ENCODE assay signal across 9 cellular contexts in genomic region chrX:47958943-47959342, GRCh38. TPM values are rescaled to one million over a fixed set of nuclear protein-coding genes. Genes with fewer than 3 reads are reported as not detected.
DNase-seq lines count a peak whose midpoint lies in the region; ATAC-seq and TF ChIP-seq lines count a peak whose summit lies in the region.
"Had no signal": no experiment of that assay in that cellular context is flagged by ENCODE, and none has a peak within 500 bp of the region (broad histone marks: within the 10 kb centered on the region; RNA-seq: fewer than 3 reads in every experiment).

No MANE protein-coding gene starts in this region.

- H3K4me1 Mint-ChIP-seq in osteocyte (ENCODE audit: unreplicated experiment) = no peaks in the 10 kb centered on the region

- peak; percentile 7 for DNase-seq in activated naive CD4-positive, alpha-beta T cell treated with Interleukin-2 at 50 U/mL for 16 hours
- DNase-seq in activated naive CD4-positive, alpha-beta T cell (lab: John Stamatoyannopoulos, UW) = no peak
- DNase-seq in NCI-H345 treated with DMSO at 0.1 percent for 48 hours (lab: John Stamatoyannopoulos, UW; ENCODE audit: unreplicated experiment) = peak; percentile 5
- peak; percentile 5 to 9 for DNase-seq in cardiac fibroblast (ENCODE audit: low read depth in 2 of 2)
- DNase-seq in stimulated activated CD4-positive, alpha-beta T cell treated with anti-CD3 and anti-CD28 coated beads, Interleukin-4, amount 100 ng/mL, for 24 hours = peak; percentile 26
- DNase-seq in G401 (ENCODE audit: low spot score) = no peak
- no peak for DNase-seq in osteocyte (ENCODE audit: extremely low spot score, unreplicated experiment)

- no peak for ATAC-seq in GM18858 (IDR thresholded peaks at IDR 0.05; ENCODE audit: unreplicated experiment)

- in situ Hi-C loops in G401 (cut with HindIII; ENCODE audit: low sequenced_read_pairs) = no loop called here

- TF ChIP-seq CTCF in cardiac fibroblast (IDR thresholded peaks at IDR 0.05; ENCODE audit: low read depth, low read length) = peak; percentile 21
- TF ChIP-seq CTCF in osteocyte (IDR thresholded peaks at IDR 0.05) = no peak

- H3K27ac Mint-ChIP-seq in osteocyte (ENCODE audit: unreplicated experiment) = no peak overlapping the region

- H3K27me3 Mint-ChIP-seq in osteocyte (ENCODE audit: unreplicated experiment) = no peaks in the 10 kb centered on the region

- H3K9me3 Mint-ChIP-seq in osteocyte (ENCODE audit: unreplicated experiment) = peaks cover 20% of the 10 kb centered on the region

- no peak overlapping the region for H3K4me3 ChIP-seq in cardiac fibroblast (replicated peaks in 1 of 2; ENCODE audit: low read depth in 2 of 2, low read length in 2 of 2)

- no peak overlapping the region for H3K4me3 Mint-ChIP-seq in osteocyte (ENCODE audit: unreplicated experiment)

- H3K36me3 Mint-ChIP-seq in osteocyte (ENCODE audit: unreplicated experiment) = no peaks in the 10 kb centered on the region

RNA-seq across cellular contexts. Expression of gene ZNF182, which starts 44.8 kb away (rescaled TPM):
- 5.0 and 7.9 TPM in 2 replicates for total RNA-seq in G401 (2014; rRNA removed; shearing (Covaris generic))
- total RNA-seq in osteocyte = 5.4 and 6.0 TPM in 2 replicates

RNA-seq across cellular contexts. Expression of gene SPACA5, which starts 47.8 kb away (rescaled TPM):
- total RNA-seq in G401 (2014; rRNA removed; shearing (Covaris generic)) = not detected in 2 replicates
- not detected in 2 replicates for total RNA-seq in osteocyte
- total RNA-seq: NCI-H460 had no signal

Comparison
In these comparisons a context has a peak if more than half of its experiments do, and no peak if none do; other contexts are left out.
1. DNase-seq: peak in activated naive CD4-positive, alpha-beta T cell treated with Interleukin-2 at 50 U/mL for 16 hours (single experiment), NCI-H345 treated with DMSO at 0.1 percent for 48 hours (single experiment), cardiac fibroblast (2 of 2) and stimulated activated CD4-positive, alpha-beta T cell treated with anti-CD3 and anti-CD28 coated beads, Interleukin-4, amount 100 ng/mL, for 24 hours (single experiment); none in activated naive CD4-positive, alpha-beta T cell (0 of 4), G401 (single experiment) and osteocyte (single experiment).